Comparison of ENCODE assay signal across 8 cellular contexts in genomic region chr15:34039180-34039486, GRCh38. TPM values are rescaled to one million over a fixed set of nuclear protein-coding genes. Genes with fewer than 3 reads are reported as not detected.
A peak's percentile ranks its signal among the peaks of the same experiment; 100 is the strongest.
DNase-seq lines count a peak whose midpoint lies in the region; ATAC-seq and TF ChIP-seq lines count a peak whose summit lies in the region.

Gene AVEN, minus strand, starts transcription at chr15:34039204. Its CDS starts 158 bp downstream, at chr15:34039046.

- H3K4me1 ChIP-seq in RWPE2 (ENCODE audit: insufficient read depth, poor library complexity, severe bottlenecking) (peaks cover 5% of the 10 kb centered on the region), esophagus squamous epithelium (peaks cover 5 to 36% (median 6%) of the 10 kb centered on the region in 3 donors)

- WGBS in esophagus squamous epithelium, 2 donors, result 0 to 1% methylated on average over 16 to 17 of the region's 23 CpGs

- peak within 1 kb of the TSS; percentile 98 for H3K4me3 ChIP-seq in RWPE2 (ENCODE audit: severe bottlenecking)
- peak within 1 kb of the TSS; percentile 65 to 95 (median 84) for H3K4me3 ChIP-seq in esophagus squamous epithelium

- no peak for DNase-seq in Caki2 (ENCODE audit: low read depth)
- no peak for DNase-seq in RWPE2 (ENCODE audit: low spot score)
- no peak for DNase-seq in esophagus squamous epithelium (lab: John Stamatoyannopoulos, UW)
- DNase-seq in omental fat pad (ENCODE audit: low spot score), result no peak
- DNase-seq in inferior parietal cortex (ENCODE audit: extremely low spot score), result no peak
- DNase-seq in NCI-H1092 (lab: John Stamatoyannopoulos, UW), result no peak
- no peak for DNase-seq in NCI-H1930 (lab: John Stamatoyannopoulos, UW)

- no peaks in the 10 kb centered on the region for H3K9me3 ChIP-seq in RWPE2 (ENCODE audit: severe bottlenecking)
- no peaks in the 10 kb centered on the region for H3K9me3 ChIP-seq in esophagus squamous epithelium

- intact Hi-C loops in esophagus squamous epithelium (cut with DNase I), result no loop called here

- H3K36me3 ChIP-seq in RWPE2 (ENCODE audit: low read depth), result no peaks in the 10 kb centered on the region
- H3K36me3 ChIP-seq in esophagus squamous epithelium, result no peaks in the 10 kb centered on the region

- no peaks in the 10 kb centered on the region for H3K27me3 ChIP-seq in RWPE2 (ENCODE audit: insufficient read depth, poor library complexity, severe bottlenecking)
- no peaks in the 10 kb centered on the region for H3K27me3 ChIP-seq in esophagus squamous epithelium

- TF ChIP-seq POLR2A in esophagus squamous epithelium (IDR thresholded peaks at IDR 0.05), result no peak

- H3K27ac ChIP-seq in RWPE2 (ENCODE audit: poor library complexity, severe bottlenecking) (peak within 1 kb of the TSS; percentile 77), esophagus squamous epithelium (peak within 1 kb of the TSS; percentile 90 to 99 (median 97))

- ATAC-seq in RWPE2 (ENCODE audit: low read depth), result no peak
- ATAC-seq in omental fat pad (ENCODE audit: low FRiP score), result no peak
- ATAC-seq in HG03469 (IDR thresholded peaks at IDR 0.05; ENCODE audit: unreplicated experiment), result no peak

- in situ Hi-C loops in Caki2 (cut with HindIII; ENCODE audit: low pct_unique_long_range_greater_than_20kb, low sequenced_read_pairs), result no loop called here

- TF ChIP-seq CTCF in RWPE2 (IDR thresholded peaks at IDR 0.05; ENCODE audit: poor library complexity, severe bottlenecking) (no peak), esophagus squamous epithelium (IDR thresholded peaks at IDR 0.05) (no peak), omental fat pad (IDR thresholded peaks at IDR 0.05) (no peak)

RNA-seq across cellular contexts. Expression of gene AVEN, which starts in this region (rescaled TPM):
- 14.2 and 23.8 TPM in 2 replicates for total RNA-seq in Caki2 (2014; rRNA removed; shearing (Covaris generic); ENCODE audit: low replicate concordance)
- total RNA-seq in esophagus squamous epithelium, result 10 to 100 TPM in 3 of 4 donors, 1 to 10 TPM in 1; 9.9 to 17.5 (median 16.5) TPM
- 10 to 100 TPM; 11.4 to 15.6 (median 14.6) TPM for total RNA-seq in omental fat pad
